ENCODE assay signal across 8 cellular contexts in the genomic region with DNA sequence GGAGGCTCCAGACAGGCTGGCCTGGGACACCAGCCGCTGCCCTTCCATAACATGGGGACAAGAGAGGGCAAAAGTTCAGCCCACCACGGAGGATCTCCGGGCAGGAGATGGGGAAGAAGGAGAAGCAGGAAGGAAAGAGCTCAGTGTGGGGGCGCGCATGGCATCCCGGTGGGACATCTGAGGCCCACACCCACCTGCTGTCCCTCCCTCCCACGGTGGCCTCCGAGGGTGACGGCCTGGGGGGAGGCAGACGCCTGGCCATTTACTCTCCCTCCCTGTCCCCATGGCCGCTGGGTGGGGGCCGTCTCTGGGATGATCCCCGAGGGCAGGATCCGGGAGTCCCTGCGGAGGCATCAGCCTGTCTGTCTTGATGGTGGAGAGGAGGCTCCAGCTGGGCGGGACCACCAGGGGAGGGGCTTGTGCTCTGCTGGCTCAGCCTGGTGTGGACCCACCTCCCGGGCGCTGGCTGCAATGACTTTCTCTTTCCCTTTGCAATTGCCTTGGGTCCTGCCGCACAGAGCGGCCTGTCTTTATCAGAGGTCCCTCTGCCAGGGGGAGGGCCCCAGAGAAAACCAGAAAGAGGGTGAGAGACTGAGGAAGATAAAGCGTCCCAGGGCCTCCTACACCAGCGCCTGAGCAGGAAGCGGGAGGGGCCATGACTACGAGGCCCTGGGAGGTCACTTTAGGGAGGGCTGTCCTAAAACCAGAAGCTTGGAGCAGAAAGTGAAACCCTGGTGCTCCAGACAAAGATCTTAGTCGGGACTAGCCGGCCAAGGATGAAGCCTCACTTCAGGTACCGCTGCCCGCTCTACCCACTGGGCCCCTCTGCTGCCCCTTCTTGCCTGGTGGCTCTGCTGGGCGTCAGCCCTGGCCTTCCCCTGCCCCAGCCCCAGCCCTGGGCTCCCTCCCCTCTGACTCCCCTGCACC. TPM values are rescaled to one million over a fixed set of nuclear protein-coding genes. Genes with fewer than 3 reads are reported as not detected.
DNase-seq lines count a peak whose midpoint lies in the region; ATAC-seq lines count a peak whose summit lies in the region.
"Not testable (repeated sequence)": the region's sequence is repeated elsewhere in the genome, so short reads cannot be mapped to it uniquely, and the experiment has no call there.

APOBEC3G (plus strand) TSS at position 690 of the 927 bp plus-strand sequence; CDS start at position 777, 87 bp downstream.

- H3K4me1 ChIP-seq in esophagus (ENCODE audit: control insufficient read depth in 2 of 2, insufficient read depth in 2 of 2, low read length in 1 of 2) = not testable (repeated sequence)

- H3K9me3 ChIP-seq in esophagus (ENCODE audit: control insufficient read depth in 2 of 2, insufficient read depth in 1 of 2, low read depth in 1 of 2, low read length in 1 of 2) = not testable (repeated sequence)

- not testable (repeated sequence) for H3K9me3 Mint-ChIP-seq in activated T-helper 1 cell treated with anti-CD3 and anti-CD28 coated beads, Interleukin-12 subunit alpha, Interleukin-12 subunit beta, Interleukin-2, Interleukin-4 antibody, amounts not matched to agents 30 ng/mL and 10 ng/mL and 1 ng/mL, durations not matched to agents 14 hours and 24 hours and 36 hours; memory B cell

- intact Hi-C loops in activated T-helper 1 cell treated with anti-CD3 and anti-CD28 coated beads, Interleukin-12 subunit alpha, Interleukin-12 subunit beta, Interleukin-2, Interleukin-4 antibody, amounts not matched to agents 30 ng/mL and 10 ng/mL and 1 ng/mL, durations not matched to agents 14 hours and 24 hours and 36 hours (cut with micrococcal nuclease) = loop anchor here (1.0 to 5.0 kb wide), 3 partner anchors 13 to 40 kb away; partner anchors contain the start of gene APOBEC3F

- H3K4me3 Mint-ChIP-seq in activated T-helper 1 cell treated with anti-CD3 and anti-CD28 coated beads, Interleukin-12 subunit alpha, Interleukin-12 subunit beta, Interleukin-2, Interleukin-4 antibody, amounts not matched to agents 30 ng/mL and 10 ng/mL and 1 ng/mL, durations not matched to agents 14 hours and 24 hours and 36 hours = peak within 1 kb of the TSS; percentile 93
- peak within 1 kb of the TSS; percentile 93 for H3K4me3 Mint-ChIP-seq in memory B cell

- H3K36me3 Mint-ChIP-seq in activated T-helper 1 cell treated with anti-CD3 and anti-CD28 coated beads, Interleukin-12 subunit alpha, Interleukin-12 subunit beta, Interleukin-2, Interleukin-4 antibody, amounts not matched to agents 30 ng/mL and 10 ng/mL and 1 ng/mL, durations not matched to agents 14 hours and 24 hours and 36 hours (ENCODE audit: low read depth) = peaks cover 24% of the 10 kb centered on the region
- H3K36me3 Mint-ChIP-seq in memory B cell = peaks cover 11% of the 10 kb centered on the region

- 8 to 18% methylated on average over 11 to 27 of the region's 29 CpGs for WGBS in esophagus, 2 donors

- H3K27ac Mint-ChIP-seq in activated T-helper 1 cell treated with anti-CD3 and anti-CD28 coated beads, Interleukin-12 subunit alpha, Interleukin-12 subunit beta, Interleukin-2, Interleukin-4 antibody, amounts not matched to agents 30 ng/mL and 10 ng/mL and 1 ng/mL, durations not matched to agents 14 hours and 24 hours and 36 hours = peak within 1 kb of the TSS; percentile 93
- H3K27ac Mint-ChIP-seq in memory B cell = peak within 1 kb of the TSS; percentile 91

- DNase-seq in CD1c-positive myeloid dendritic cell (ENCODE audit: extremely low spot score) (peak; percentile 74), RPMI8226 (peak; percentile 81)
- DNase-seq in activated T-helper 1 cell treated with anti-CD3 and anti-CD28 coated beads, Interleukin-12 subunit alpha, Interleukin-12 subunit beta, Interleukin-2, Interleukin-4 antibody, amounts not matched to agents 30 ng/mL and 10 ng/mL and 1 ng/mL, durations not matched to agents 14 hours and 24 hours and 36 hours (ENCODE audit: low spot score) = peak; percentile 61
- not testable (repeated sequence) for DNase-seq in memory B cell (ENCODE audit: low spot score in 2 of 2)
- DNase-seq in stimulated activated CD4-positive, alpha-beta T cell treated with anti-CD3 and anti-CD28 coated beads, TNF-alpha, amount 100 ng/mL, for 24 hours (ENCODE audit: low read depth in 3 of 3) = peak in 2 of 3 experiments; percentile 24 to 43

- H3K36me3 ChIP-seq in esophagus (ENCODE audit: control insufficient read depth in 2 of 2, insufficient read depth in 2 of 2, low read length in 1 of 2) = not testable (repeated sequence)

- H3K4me3 ChIP-seq in esophagus (ENCODE audit: low read depth in 1 of 2, low read length in 2 of 2) = peak within 1 kb of the TSS; percentile 14 to 41

- not testable (repeated sequence) for H3K27me3 ChIP-seq in esophagus (ENCODE audit: control insufficient read depth in 1 of 2, insufficient read depth in 2 of 2, low read length in 2 of 2)

- H3K4me1 Mint-ChIP-seq in activated T-helper 1 cell treated with anti-CD3 and anti-CD28 coated beads, Interleukin-12 subunit alpha, Interleukin-12 subunit beta, Interleukin-2, Interleukin-4 antibody, amounts not matched to agents 30 ng/mL and 10 ng/mL and 1 ng/mL, durations not matched to agents 14 hours and 24 hours and 36 hours (ENCODE audit: low read depth) = peaks cover 40% of the 10 kb centered on the region
- H3K4me1 Mint-ChIP-seq in memory B cell = peaks cover 49% of the 10 kb centered on the region

- ATAC-seq in GM19395 (IDR thresholded peaks at IDR 0.05; ENCODE audit: unreplicated experiment) (peak; percentile 72), HG03135 (IDR thresholded peaks at IDR 0.05; ENCODE audit: unreplicated experiment) (peak; percentile 80), memory B cell (ENCODE audit: low read depth) (peak; percentile 81)

- H3K27ac ChIP-seq in esophagus (ENCODE audit: low read depth in 2 of 2, low read length in 1 of 2) = peak within 1 kb of the TSS; percentile 51

- not testable (repeated sequence) for H3K27me3 Mint-ChIP-seq in activated T-helper 1 cell treated with anti-CD3 and anti-CD28 coated beads, Interleukin-12 subunit alpha, Interleukin-12 subunit beta, Interleukin-2, Interleukin-4 antibody, amounts not matched to agents 30 ng/mL and 10 ng/mL and 1 ng/mL, durations not matched to agents 14 hours and 24 hours and 36 hours (ENCODE audit: insufficient read depth); memory B cell

RNA-seq across cellular contexts. Expression of gene APOBEC3G, which starts in this region (rescaled TPM):
- 53.7 and 56.7 TPM in 2 replicates for total RNA-seq in activated T-helper 1 cell treated with anti-CD3 and anti-CD28 coated beads, Interleukin-12 subunit alpha, Interleukin-12 subunit beta, Interleukin-2, Interleukin-4 antibody, amounts not matched to agents 30 ng/mL and 10 ng/mL and 1 ng/mL, durations not matched to agents 14 hours and 24 hours and 36 hours
- polyA plus RNA-seq in esophagus = 1 to 10 TPM; 2.1 to 6.0 TPM
